ENCODE assay signal across 15 cellular contexts in genomic region chr3:186452517-186452916, GRCh38.
A peak's percentile ranks its signal among the peaks of the same experiment; 100 is the strongest.
DNase-seq lines count a peak whose midpoint lies in the region; ATAC-seq and TF ChIP-seq lines count a peak whose summit lies in the region.
"Had no signal": no experiment of that assay in that cellular context is flagged by ENCODE, and none has a peak within 500 bp of the region (broad histone marks: within the 10 kb centered on the region; RNA-seq: fewer than 3 reads in every experiment).

No MANE protein-coding gene starts in this region.

- TF ChIP-seq EP300 in esophagus muscularis mucosa (IDR thresholded peaks at IDR 0.05), result no peak

- POLR2A ChIA-PET in WTC11 (lab: Charles Lee), result no interaction called here

- peaks cover 0 to 5% (median 0%) of the 10 kb centered on the region in 4 donors for H3K4me1 ChIP-seq in esophagus muscularis mucosa
- H3K4me1 ChIP-seq: ascending aorta, gastrocnemius medialis, prostate gland had no signal

- H3K36me3 Mint-ChIP-seq in osteocyte (ENCODE audit: unreplicated experiment) (no peaks in the 10 kb centered on the region), WTC11 (no peaks in the 10 kb centered on the region)

- WGBS in esophagus muscularis mucosa, result 85% methylated on average over 8 of the region's 8 CpGs

- intact Hi-C loops in esophagus muscularis mucosa (cut with DNase I) (no loop called here), sciatic nerve (cut with DNase I) (no loop called here)

- H3K36me3 ChIP-seq in esophagus muscularis mucosa, result no peaks in the 10 kb centered on the region
- H3K36me3 ChIP-seq: ascending aorta, gastrocnemius medialis, prostate gland, thoracic aorta had no signal

- TF ChIP-seq POLR2A in esophagus muscularis mucosa (IDR thresholded peaks at IDR 0.05; ENCODE audit: low read depth), result no peak

- CTCF ChIA-PET in WTC11 (lab: Charles Lee), result no interaction called here

- no peaks in the 10 kb centered on the region for H3K9me3 ChIP-seq in esophagus muscularis mucosa
- H3K9me3 ChIP-seq: ascending aorta, gastrocnemius medialis, prostate gland, thoracic aorta had no signal

- no peaks in the 10 kb centered on the region for H3K9me3 Mint-ChIP-seq in osteocyte (ENCODE audit: unreplicated experiment)
- no peaks in the 10 kb centered on the region for H3K9me3 Mint-ChIP-seq in WTC11

- peaks cover 31% of the 10 kb centered on the region for H3K27me3 Mint-ChIP-seq in osteocyte (ENCODE audit: unreplicated experiment)
- H3K27me3 Mint-ChIP-seq in WTC11 (ENCODE audit: low read depth), result no peaks in the 10 kb centered on the region

- H3K27ac Mint-ChIP-seq in osteocyte (ENCODE audit: unreplicated experiment) (no peak overlapping the region), WTC11 (no peak overlapping the region)

- H3K4me1 Mint-ChIP-seq in osteocyte (ENCODE audit: unreplicated experiment) (peaks cover 10% of the 10 kb centered on the region), WTC11 (peaks cover 4% of the 10 kb centered on the region; the same call in 1 of the 2 replicates)

- TF ChIP-seq CTCF in esophagus muscularis mucosa (IDR thresholded peaks at IDR 0.05), result no peak
- TF ChIP-seq CTCF in retinal pigment epithelial cell (conservative IDR thresholded peaks at IDR 0.05; ENCODE audit: low read depth, low read length), result no peak
- no peak for TF ChIP-seq CTCF in osteocyte (IDR thresholded peaks at IDR 0.05)
- no peak for TF ChIP-seq CTCF in WTC11 (IDR thresholded peaks at IDR 0.05)

- H3K4me3 Mint-ChIP-seq in osteocyte (ENCODE audit: unreplicated experiment), result no peak overlapping the region
- H3K4me3 Mint-ChIP-seq in WTC11, result no peak overlapping the region

- no peak for ATAC-seq in WTC11
- no peak for ATAC-seq in sciatic nerve
- ATAC-seq: gastrocnemius medialis had no signal

- DNase-seq in ELR (ENCODE audit: low read depth) (peak; percentile 88), NCI-H226 (peak; percentile 86), esophagus muscularis mucosa (ENCODE audit: extremely low spot score) (peak; percentile 81), retinal pigment epithelial cell (ENCODE audit: low read depth) (peak; percentile 90), SHP77 (lab: John Stamatoyannopoulos, UW) (no peak), osteocyte (ENCODE audit: extremely low spot score, unreplicated experiment) (no peak), WTC11 (ENCODE audit: low spot score) (no peak), sciatic nerve (ENCODE audit: low spot score) (no peak)
- DNase-seq: DMS53; gastrocnemius medialis; NCI-H1694 treated with DMSO at 0.1 percent for 48 hours; NK-92 treated with Interleukin-12 subunit alpha and Interleukin-12 subunit beta, amount 100 ng/mL, for 24 hours had no signal

- H3K27ac ChIP-seq in esophagus muscularis mucosa (replicated peaks in 1 of 4), result no peak overlapping the region
- H3K27ac ChIP-seq: ascending aorta, gastrocnemius medialis, prostate gland, thoracic aorta had no signal

- H3K27me3 ChIP-seq in esophagus muscularis mucosa, result no peaks in the 10 kb centered on the region
- H3K27me3 ChIP-seq: ascending aorta, gastrocnemius medialis had no signal

- H3K4me3 ChIP-seq in esophagus muscularis mucosa (no peak overlapping the region), retinal pigment epithelial cell (ENCODE audit: low read length) (no peak overlapping the region)
- H3K4me3 ChIP-seq: ascending aorta, gastrocnemius medialis, prostate gland, thoracic aorta had no signal

TF ChIP-seq in WTC11, 78 proteins besides CTCF, POLR2A, EP300 and RAD21 (continues in another document):
- TF ChIP-seq EMX1 (CRISPR knock-in tag; IDR thresholded peaks at IDR 0.05) (no peak), NFYB (CRISPR knock-in tag; conservative IDR thresholded peaks at IDR 0.05; ENCODE audit: low read depth) (no peak), CREB1 (CRISPR knock-in tag; IDR thresholded peaks at IDR 0.05) (no peak), RORB (CRISPR knock-in tag; IDR thresholded peaks at IDR 0.05) (no peak), SMAD3 (CRISPR knock-in tag; IDR thresholded peaks at IDR 0.05; ENCODE audit: borderline replicate concordance) (no peak), FOXJ3 (CRISPR knock-in tag; IDR thresholded peaks at IDR 0.05; ENCODE audit: borderline replicate concordance) (no peak), TEAD1 (CRISPR knock-in tag; IDR thresholded peaks at IDR 0.05) (no peak), AR (CRISPR knock-in tag; IDR thresholded peaks at IDR 0.05) (no peak), SOX15 (CRISPR knock-in tag; IDR thresholded peaks at IDR 0.05) (no peak), RELA (CRISPR knock-in tag; IDR thresholded peaks at IDR 0.05; ENCODE audit: borderline replicate concordance) (no peak), NR2C2 (CRISPR knock-in tag; IDR thresholded peaks at IDR 0.05) (no peak), TP53 (CRISPR knock-in tag; IDR thresholded peaks at IDR 0.05) (no peak), ZNF671 (CRISPR knock-in tag; IDR thresholded peaks at IDR 0.05) (no peak), STAT6 (CRISPR knock-in tag; conservative IDR thresholded peaks at IDR 0.05; ENCODE audit: low read depth) (no peak), ZBTB21 (CRISPR knock-in tag; IDR thresholded peaks at IDR 0.05; ENCODE audit: borderline replicate concordance) (no peak), ZSCAN18 (CRISPR knock-in tag; IDR thresholded peaks at IDR 0.05) (no peak), IRF1 (CRISPR knock-in tag; IDR thresholded peaks at IDR 0.05) (no peak)

Comparison
In these comparisons a context has a peak if more than half of its experiments do, and no peak if none do; other contexts are left out.
1. DNase-seq: peak in ELR (single experiment), NCI-H226 (single experiment), esophagus muscularis mucosa (single experiment) and retinal pigment epithelial cell (single experiment); none in SHP77 (0 of 2), osteocyte (single experiment), WTC11 (single experiment) and sciatic nerve (single experiment).